1 cellular context compared by ENCODE assay signal in the genomic region with DNA sequence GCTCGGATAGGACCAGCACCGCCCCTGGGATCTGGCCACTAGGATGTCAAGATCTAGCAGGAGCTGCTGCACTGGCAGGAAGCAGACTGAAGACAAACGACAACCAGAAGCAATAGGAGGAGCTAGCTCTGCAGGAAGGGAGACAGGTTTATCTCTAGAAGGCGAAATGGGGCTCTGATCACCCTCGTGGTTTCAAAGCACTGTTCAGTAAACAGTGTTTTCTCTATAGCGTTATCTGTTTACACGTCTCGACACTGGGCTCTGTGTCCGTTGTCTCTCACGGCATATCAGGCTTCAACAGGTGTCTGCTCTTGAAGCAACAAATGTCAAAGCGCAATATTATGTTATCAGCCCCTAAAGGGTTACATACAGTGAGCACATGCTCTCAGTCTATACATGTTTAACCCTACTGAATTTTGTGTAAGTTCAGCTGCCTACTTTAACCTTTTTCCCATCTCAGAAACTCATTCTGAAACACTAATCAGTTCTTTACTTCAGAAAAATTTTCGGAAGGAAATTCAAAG.
TF ChIP-seq lines count a peak whose summit lies in the region.

No MANE protein-coding gene starts in this region.

TF ChIP-seq in K562, 482 proteins besides CTCF, POLR2A, EP300 and RAD21 (continued from another document):
- TF ChIP-seq, protein P1, sequence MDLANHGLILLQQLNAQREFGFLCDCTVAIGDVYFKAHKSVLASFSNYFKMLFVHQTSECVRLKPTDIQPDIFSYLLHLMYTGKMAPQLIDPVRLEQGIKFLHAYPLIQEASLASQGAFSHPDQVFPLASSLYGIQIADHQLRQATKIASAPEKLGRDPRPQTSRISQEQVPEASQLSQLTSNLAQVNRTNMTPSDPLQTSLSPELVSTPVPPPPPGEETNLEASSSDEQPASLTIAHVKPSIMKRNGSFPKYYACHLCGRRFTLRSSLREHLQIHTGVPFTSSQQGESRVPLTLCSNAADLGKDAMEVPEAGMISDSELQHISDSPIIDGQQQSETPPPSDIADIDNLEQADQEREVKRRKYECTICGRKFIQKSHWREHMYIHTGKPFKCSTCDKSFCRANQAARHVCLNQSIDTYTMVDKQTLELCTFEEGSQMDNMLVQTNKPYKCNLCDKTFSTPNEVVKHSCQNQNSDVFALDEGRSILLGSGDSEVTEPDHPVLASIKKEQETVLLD (IDR thresholded peaks at IDR 0.05), result peak; percentile 20
- peak; percentile 78 to 96 for TF ChIP-seq TBL1XR1 (IDR thresholded peaks at IDR 0.05; ENCODE audit: low read length in 2 of 2)
- peak; percentile 56; the same call in 1 of the 2 replicates for TF ChIP-seq ADNP (tag; IDR thresholded peaks at IDR 0.05)
TF ChIP-seq in K562: peak in this region for 128.
